31 cellular contexts compared by ENCODE assay signal in genomic region chr3:25565807-25566206, GRCh38.
"Had no signal": no experiment of that assay in that cellular context is flagged by ENCODE, and none has a peak within 500 bp of the region (broad histone marks: within the 10 kb centered on the region; RNA-seq: fewer than 3 reads in every experiment).

No MANE protein-coding gene starts in this region.

- H3K36me3 Mint-ChIP-seq: activated naive CD4-positive, alpha-beta T cell treated with anti-CD3 and anti-CD28 coated beads, Interleukin-2, amount 50 U/mL, for 24 hours; activated naive CD8-positive, alpha-beta T cell treated with anti-CD3 and anti-CD28 coated beads for 36 hours had no signal

- H3K4me3 Mint-ChIP-seq: activated B cell treated with CpG ODN at 0.5 μM for 24 hours; activated CD8-positive, alpha-beta T cell treated with anti-CD3 and anti-CD28 coated beads for 36 hours; activated naive CD4-positive, alpha-beta T cell treated with anti-CD3 and anti-CD28 coated beads for 36 hours; activated naive CD4-positive, alpha-beta T cell treated with anti-CD3 and anti-CD28 coated beads, Interleukin-2, amount 50 U/mL, for 24 hours; activated naive CD8-positive, alpha-beta T cell treated with anti-CD3 and anti-CD28 coated beads for 36 hours; activated naive CD8-positive, alpha-beta T cell treated with anti-CD3 and anti-CD28 coated beads, Interleukin-2, amount 50 U/mL, for 24 hours; activated T-cell treated with anti-CD3 and anti-CD28 coated beads, Interleukin-2, amount 50 U/mL, for 4 hours; activated T-helper 17 cell treated with anti-CD3 and anti-CD28 coated beads, Interleukin-2, amount 50 U/mL, for 72 hours; T-helper 17 cell; T-helper 2 cell treated with Interferon-gamma antibody and Interleukin-4, amounts not matched to agents 5 μg/mL and 100 μg/mL, for 36 hours had no signal

- H3K36me3 ChIP-seq: colonic mucosa, WERI-Rb-1 had no signal

- H3K4me3 ChIP-seq: adrenal gland, body of pancreas, colonic mucosa had no signal

- H3K4me1 Mint-ChIP-seq: activated B cell treated with CpG ODN at 0.5 μM for 24 hours; activated naive CD4-positive, alpha-beta T cell treated with anti-CD3 and anti-CD28 coated beads, Interleukin-2, amount 50 U/mL, for 24 hours; activated naive CD8-positive, alpha-beta T cell treated with anti-CD3 and anti-CD28 coated beads for 36 hours; activated naive CD8-positive, alpha-beta T cell treated with anti-CD3 and anti-CD28 coated beads, Interleukin-2, amount 50 U/mL, for 24 hours; activated T-helper 17 cell treated with anti-CD3 and anti-CD28 coated beads, Interleukin-2, amount 50 U/mL, for 72 hours; T-helper 17 cell had no signal

- DNase-seq: activated B cell treated with CpG ODN at 0.5 μM for 24 hours; activated CD4-positive, alpha-beta T cell treated with anti-CD3 and anti-CD28 coated beads for 48 hours; activated CD4-positive, alpha-beta T cell treated with anti-CD3 and anti-CD28 coated beads, Interleukin-2, amount 50 U/mL, for 1 hour; activated CD4-positive, alpha-beta T cell treated with anti-CD3 and anti-CD28 coated beads, Interleukin-2, amount 50 U/mL, for 48 hours; activated CD8-positive, alpha-beta memory T cell treated with anti-CD3 and anti-CD28 coated beads for 24 hours; activated CD8-positive, alpha-beta T cell treated with anti-CD3 and anti-CD28 coated beads for 36 hours; activated effector memory CD4-positive, alpha-beta T cell treated with Interleukin-2 at 50 U/mL for 16 hours; activated naive CD4-positive, alpha-beta T cell treated with anti-CD3 and anti-CD28 coated beads for 36 hours; activated naive CD8-positive, alpha-beta T cell treated with anti-CD3 and anti-CD28 coated beads for 36 hours; activated naive CD8-positive, alpha-beta T cell treated with anti-CD3 and anti-CD28 coated beads, Interleukin-2, amount 50 U/mL, for 24 hours; activated T-cell treated with anti-CD3 and anti-CD28 coated beads, Interleukin-2, amount 50 U/mL, for 4 hours; adrenal gland; amygdala; aorta; body of pancreas; central memory CD4-positive, alpha-beta T cell; cerebellar nuclear complex; colonic mucosa; effector CD8-positive, alpha-beta T cell; foreskin fibroblast; T-helper 1 cell; T-helper 17 cell; T1000 had no signal

- H3K4me1 ChIP-seq: adrenal gland, body of pancreas, colonic mucosa had no signal

- H3K9me3 ChIP-seq: adrenal gland, body of pancreas, colonic mucosa had no signal

- ATAC-seq: activated CD4-positive, CD25-positive, alpha-beta regulatory T cell treated with anti-CD3 and anti-CD28 coated beads, Interleukin-2, amount 50 U/mL, for 24 hours; activated CD8-positive, alpha-beta T cell treated with anti-CD3 and anti-CD28 coated beads for 36 hours; activated naive CD8-positive, alpha-beta T cell treated with anti-CD3 and anti-CD28 coated beads, Interleukin-2, amount 50 U/mL, for 24 hours; activated T-cell treated with anti-CD3 and anti-CD28 coated beads, Interleukin-2, amount 50 U/mL, for 4 hours; activated T-helper 17 cell treated with anti-CD3 and anti-CD28 coated beads, Interleukin-2, amount 50 U/mL, for 72 hours; body of pancreas; esophagus mucosa; T-helper 17 cell had no signal

- H3K27ac ChIP-seq: adrenal gland, body of pancreas, colonic mucosa, WERI-Rb-1 had no signal

- H3K27me3 ChIP-seq: adrenal gland, body of pancreas, colonic mucosa had no signal

- FAIRE-seq: endometrium, frontal cortex had no signal

- H3K9me3 Mint-ChIP-seq: activated B cell treated with CpG ODN at 0.5 μM for 24 hours; activated CD8-positive, alpha-beta T cell treated with anti-CD3 and anti-CD28 coated beads for 36 hours; activated naive CD4-positive, alpha-beta T cell treated with anti-CD3 and anti-CD28 coated beads for 36 hours; activated naive CD4-positive, alpha-beta T cell treated with anti-CD3 and anti-CD28 coated beads, Interleukin-2, amount 50 U/mL, for 24 hours; activated naive CD8-positive, alpha-beta T cell treated with anti-CD3 and anti-CD28 coated beads for 36 hours; activated naive CD8-positive, alpha-beta T cell treated with anti-CD3 and anti-CD28 coated beads, Interleukin-2, amount 50 U/mL, for 24 hours; activated T-cell treated with anti-CD3 and anti-CD28 coated beads, Interleukin-2, amount 50 U/mL, for 4 hours; activated T-helper 17 cell treated with anti-CD3 and anti-CD28 coated beads, Interleukin-2, amount 50 U/mL, for 72 hours; T-helper 2 cell treated with Interferon-gamma antibody and Interleukin-4, amounts not matched to agents 5 μg/mL and 100 μg/mL, for 36 hours had no signal

- H3K27me3 Mint-ChIP-seq: activated CD8-positive, alpha-beta T cell treated with anti-CD3 and anti-CD28 coated beads for 36 hours; activated naive CD4-positive, alpha-beta T cell treated with anti-CD3 and anti-CD28 coated beads, Interleukin-2, amount 50 U/mL, for 24 hours; activated naive CD8-positive, alpha-beta T cell treated with anti-CD3 and anti-CD28 coated beads for 36 hours; activated naive CD8-positive, alpha-beta T cell treated with anti-CD3 and anti-CD28 coated beads, Interleukin-2, amount 50 U/mL, for 24 hours; activated T-helper 17 cell treated with anti-CD3 and anti-CD28 coated beads, Interleukin-2, amount 50 U/mL, for 72 hours had no signal

- H3K27ac Mint-ChIP-seq: activated B cell treated with CpG ODN at 0.5 μM for 24 hours; activated CD8-positive, alpha-beta T cell treated with anti-CD3 and anti-CD28 coated beads for 36 hours; activated naive CD4-positive, alpha-beta T cell treated with anti-CD3 and anti-CD28 coated beads for 36 hours; activated naive CD4-positive, alpha-beta T cell treated with anti-CD3 and anti-CD28 coated beads, Interleukin-2, amount 50 U/mL, for 24 hours; activated naive CD8-positive, alpha-beta T cell treated with anti-CD3 and anti-CD28 coated beads for 36 hours; activated naive CD8-positive, alpha-beta T cell treated with anti-CD3 and anti-CD28 coated beads, Interleukin-2, amount 50 U/mL, for 24 hours; activated T-helper 17 cell treated with anti-CD3 and anti-CD28 coated beads, Interleukin-2, amount 50 U/mL, for 72 hours; T-helper 17 cell; T-helper 2 cell treated with Interferon-gamma antibody and Interleukin-4, amounts not matched to agents 5 μg/mL and 100 μg/mL, for 36 hours had no signal
